2 cellular contexts compared by ENCODE assay signal in the genomic region with DNA sequence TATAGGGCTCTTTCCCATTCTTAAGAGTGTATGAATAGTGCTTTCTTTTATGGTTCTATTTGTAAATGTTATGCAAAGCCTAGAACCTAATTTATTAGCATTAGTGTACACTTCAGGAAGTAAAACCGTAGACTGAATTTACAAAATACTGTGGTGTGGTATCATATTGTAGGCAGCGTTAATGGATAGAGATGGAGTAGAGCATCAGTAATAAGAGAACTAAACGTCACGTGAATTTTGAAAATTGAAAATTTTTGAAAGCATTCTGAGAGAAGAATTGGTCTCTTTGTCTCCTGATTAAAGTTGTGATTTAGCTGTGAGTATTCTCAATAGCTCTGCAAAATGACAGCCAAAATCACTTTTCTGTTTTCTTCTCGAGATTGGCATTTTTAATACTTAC.
TF ChIP-seq lines count a peak whose summit lies in the region.

No MANE protein-coding gene starts in this region.

TF ChIP-seq in SK-N-SH, 30 proteins besides CTCF, POLR2A, EP300 and RAD21 (continued from another document):
- TF ChIP-seq, protein P1, sequence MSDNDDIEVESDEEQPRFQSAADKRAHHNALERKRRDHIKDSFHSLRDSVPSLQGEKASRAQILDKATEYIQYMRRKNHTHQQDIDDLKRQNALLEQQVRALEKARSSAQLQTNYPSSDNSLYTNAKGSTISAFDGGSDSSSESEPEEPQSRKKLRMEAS (IDR thresholded peaks at IDR 0.05; ENCODE audit: low read depth), result no peak
- no peak for TF ChIP-seq RCOR1 (IDR thresholded peaks at IDR 0.05; ENCODE audit: low read length)
- no peak for TF ChIP-seq FOXM1 (IDR thresholded peaks at IDR 0.05; ENCODE audit: low read depth)
- no peak for TF ChIP-seq SMC3 (IDR thresholded peaks at IDR 0.05; ENCODE audit: low read depth, low read length)
- no peak for TF ChIP-seq EZH2phosphoT487 (IDR thresholded peaks at IDR 0.05; ENCODE audit: borderline replicate concordance, low read depth)
- TF ChIP-seq TEAD4 (IDR thresholded peaks at IDR 0.05; ENCODE audit: borderline replicate concordance, insufficient read depth), result no peak
- TF ChIP-seq MEF2A (IDR thresholded peaks at IDR 0.05; ENCODE audit: borderline replicate concordance, low read depth), result no peak
- TF ChIP-seq ELF1 (IDR thresholded peaks at IDR 0.05), result no peak
- TF ChIP-seq, protein P2, sequence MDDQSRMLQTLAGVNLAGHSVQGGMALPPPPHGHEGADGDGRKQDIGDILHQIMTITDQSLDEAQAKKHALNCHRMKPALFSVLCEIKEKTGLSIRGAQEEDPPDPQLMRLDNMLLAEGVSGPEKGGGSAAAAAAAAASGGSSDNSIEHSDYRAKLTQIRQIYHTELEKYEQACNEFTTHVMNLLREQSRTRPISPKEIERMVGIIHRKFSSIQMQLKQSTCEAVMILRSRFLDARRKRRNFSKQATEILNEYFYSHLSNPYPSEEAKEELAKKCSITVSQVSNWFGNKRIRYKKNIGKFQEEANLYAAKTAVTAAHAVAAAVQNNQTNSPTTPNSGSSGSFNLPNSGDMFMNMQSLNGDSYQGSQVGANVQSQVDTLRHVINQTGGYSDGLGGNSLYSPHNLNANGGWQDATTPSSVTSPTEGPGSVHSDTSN (IDR thresholded peaks at IDR 0.05), result no peak
- no peak for TF ChIP-seq GABPA (IDR thresholded peaks at IDR 0.05; ENCODE audit: low read depth)
- TF ChIP-seq TCF12 (IDR thresholded peaks at IDR 0.05), result no peak
- no peak for TF ChIP-seq POLR2AphosphoS5 (IDR thresholded peaks at IDR 0.05; ENCODE audit: low read depth, low read length)
- no peak for TF ChIP-seq NFIC (IDR thresholded peaks at IDR 0.05; ENCODE audit: borderline replicate concordance)

TF ChIP-seq in SK-N-SH treated with all-trans-retinoic acid at 6 μM for 48 hours, 23 proteins besides CTCF, POLR2A, EP300 and RAD21 (continued from another document):
- no peak for TF ChIP-seq RARB (CRISPR knock-in tag; IDR thresholded peaks at IDR 0.05)
- TF ChIP-seq, protein P3, sequence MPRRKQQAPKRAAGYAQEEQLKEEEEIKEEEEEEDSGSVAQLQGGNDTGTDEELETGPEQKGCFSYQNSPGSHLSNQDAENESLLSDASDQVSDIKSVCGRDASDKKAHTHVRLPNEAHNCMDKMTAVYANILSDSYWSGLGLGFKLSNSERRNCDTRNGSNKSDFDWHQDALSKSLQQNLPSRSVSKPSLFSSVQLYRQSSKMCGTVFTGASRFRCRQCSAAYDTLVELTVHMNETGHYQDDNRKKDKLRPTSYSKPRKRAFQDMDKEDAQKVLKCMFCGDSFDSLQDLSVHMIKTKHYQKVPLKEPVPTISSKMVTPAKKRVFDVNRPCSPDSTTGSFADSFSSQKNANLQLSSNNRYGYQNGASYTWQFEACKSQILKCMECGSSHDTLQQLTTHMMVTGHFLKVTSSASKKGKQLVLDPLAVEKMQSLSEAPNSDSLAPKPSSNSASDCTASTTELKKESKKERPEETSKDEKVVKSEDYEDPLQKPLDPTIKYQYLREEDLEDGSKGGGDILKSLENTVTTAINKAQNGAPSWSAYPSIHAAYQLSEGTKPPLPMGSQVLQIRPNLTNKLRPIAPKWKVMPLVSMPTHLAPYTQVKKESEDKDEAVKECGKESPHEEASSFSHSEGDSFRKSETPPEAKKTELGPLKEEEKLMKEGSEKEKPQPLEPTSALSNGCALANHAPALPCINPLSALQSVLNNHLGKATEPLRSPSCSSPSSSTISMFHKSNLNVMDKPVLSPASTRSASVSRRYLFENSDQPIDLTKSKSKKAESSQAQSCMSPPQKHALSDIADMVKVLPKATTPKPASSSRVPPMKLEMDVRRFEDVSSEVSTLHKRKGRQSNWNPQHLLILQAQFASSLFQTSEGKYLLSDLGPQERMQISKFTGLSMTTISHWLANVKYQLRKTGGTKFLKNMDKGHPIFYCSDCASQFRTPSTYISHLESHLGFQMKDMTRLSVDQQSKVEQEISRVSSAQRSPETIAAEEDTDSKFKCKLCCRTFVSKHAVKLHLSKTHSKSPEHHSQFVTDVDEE (CRISPR knock-in tag; IDR thresholded peaks at IDR 0.05), result no peak
- TF ChIP-seq ZNF70 (CRISPR knock-in tag; IDR thresholded peaks at IDR 0.05), result no peak
- TF ChIP-seq ZNF8 (CRISPR knock-in tag; IDR thresholded peaks at IDR 0.05), result no peak
- no peak for TF ChIP-seq OSR1 (CRISPR knock-in tag; IDR thresholded peaks at IDR 0.05)
- TF ChIP-seq GLIS3 (CRISPR knock-in tag; IDR thresholded peaks at IDR 0.05), result no peak
- no peak for TF ChIP-seq SNAI2 (CRISPR knock-in tag; IDR thresholded peaks at IDR 0.05)
- TF ChIP-seq TCF4 (CRISPR knock-in tag; IDR thresholded peaks at IDR 0.05; ENCODE audit: borderline replicate concordance), result no peak
- TF ChIP-seq ARNTL (CRISPR knock-in tag; IDR thresholded peaks at IDR 0.05; ENCODE audit: borderline replicate concordance, low read depth), result no peak
- no peak for TF ChIP-seq ESRRG (CRISPR knock-in tag; IDR thresholded peaks at IDR 0.05)
- no peak for TF ChIP-seq PPARA (CRISPR knock-in tag; IDR thresholded peaks at IDR 0.05; ENCODE audit: borderline replicate concordance)
- no peak for TF ChIP-seq CSDC2 (CRISPR knock-in tag; IDR thresholded peaks at IDR 0.05)
- TF ChIP-seq, protein P4, sequence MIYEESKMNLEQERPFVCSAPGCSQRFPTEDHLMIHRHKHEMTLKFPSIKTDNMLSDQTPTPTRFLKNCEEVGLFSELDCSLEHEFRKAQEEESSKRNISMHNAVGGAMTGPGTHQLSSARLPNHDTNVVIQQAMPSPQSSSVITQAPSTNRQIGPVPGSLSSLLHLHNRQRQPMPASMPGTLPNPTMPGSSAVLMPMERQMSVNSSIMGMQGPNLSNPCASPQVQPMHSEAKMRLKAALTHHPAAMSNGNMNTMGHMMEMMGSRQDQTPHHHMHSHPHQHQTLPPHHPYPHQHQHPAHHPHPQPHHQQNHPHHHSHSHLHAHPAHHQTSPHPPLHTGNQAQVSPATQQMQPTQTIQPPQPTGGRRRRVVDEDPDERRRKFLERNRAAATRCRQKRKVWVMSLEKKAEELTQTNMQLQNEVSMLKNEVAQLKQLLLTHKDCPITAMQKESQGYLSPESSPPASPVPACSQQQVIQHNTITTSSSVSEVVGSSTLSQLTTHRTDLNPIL (CRISPR knock-in tag; IDR thresholded peaks at IDR 0.05; ENCODE audit: low read depth), result no peak
- no peak for TF ChIP-seq ISL1 (CRISPR knock-in tag; IDR thresholded peaks at IDR 0.05)
- no peak for TF ChIP-seq TOX (CRISPR knock-in tag; IDR thresholded peaks at IDR 0.05; ENCODE audit: borderline replicate concordance)
- TF ChIP-seq ZNF565 (CRISPR knock-in tag; conservative IDR thresholded peaks at IDR 0.05; ENCODE audit: low read depth), result no peak
